Comparison of ENCODE assay signal across 21 cellular contexts in the genomic region with DNA sequence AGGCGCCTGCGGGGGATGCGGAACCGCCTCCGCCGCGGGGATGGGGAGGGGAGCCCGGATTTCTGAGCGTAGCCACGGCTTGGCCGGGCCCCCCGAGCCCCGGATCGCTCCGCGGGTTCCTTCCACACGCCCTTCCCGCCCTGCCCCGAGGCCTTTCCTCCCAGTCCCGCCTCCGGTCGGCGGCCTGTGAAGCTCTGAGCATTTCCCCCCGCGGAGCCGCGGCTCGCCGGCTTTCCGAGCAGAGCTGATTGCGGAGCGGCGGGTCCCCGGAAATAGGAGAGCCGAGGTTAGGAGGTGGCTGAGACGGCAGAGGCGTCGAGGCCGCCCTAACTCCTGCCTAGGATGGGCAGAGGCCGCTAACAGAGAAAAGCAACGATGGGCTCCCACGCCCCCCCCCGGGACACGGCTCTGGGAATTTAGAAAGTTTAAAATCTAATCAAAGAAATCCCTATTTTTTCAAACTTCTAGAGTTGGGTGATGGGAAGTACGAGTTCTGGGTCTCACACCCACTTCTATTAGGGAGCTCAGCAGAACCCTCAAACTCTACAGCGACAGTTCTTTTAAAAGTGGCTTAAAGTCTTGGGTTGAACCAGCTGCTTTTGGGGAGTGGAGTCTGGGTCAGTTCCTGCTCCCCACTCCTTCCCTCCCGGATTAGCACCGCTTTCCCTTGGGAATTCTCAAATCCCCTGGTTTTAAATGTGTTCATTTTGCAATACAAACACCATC. TPM values are rescaled to one million over a fixed set of nuclear protein-coding genes. Genes with fewer than 3 reads are reported as not detected.
DNase-seq lines count a peak whose midpoint lies in the region; ATAC-seq and TF ChIP-seq lines count a peak whose summit lies in the region.
"Had no signal": no experiment of that assay in that cellular context is flagged by ENCODE, and none has a peak within 500 bp of the region (broad histone marks: within the 10 kb centered on the region; RNA-seq: fewer than 3 reads in every experiment).

No MANE protein-coding gene starts in this region.

- H3K27ac Mint-ChIP-seq in activated CD4-positive, alpha-beta T cell treated with anti-CD3 and anti-CD28 coated beads, Interleukin-2, amount 10 ng/mL, durations not matched to agents 7 days and 5 days, result peak overlapping the region; percentile 41
- H3K27ac Mint-ChIP-seq in GM23338 (no peak overlapping the region), neural crest cell (ENCODE audit: unreplicated experiment) (no peak overlapping the region)
- H3K27ac Mint-ChIP-seq: activated B cell treated with CpG ODN at 0.5 μM for 24 hours; CD4-positive, CD25-positive, alpha-beta regulatory T cell; progenitor cell of endocrine pancreas had no signal

- no peak for DNase-seq in activated CD4-positive, alpha-beta T cell treated with anti-CD3 and anti-CD28 coated beads, Interleukin-2, amount 10 ng/mL, durations not matched to agents 7 days and 5 days
- DNase-seq in activated CD4-positive, alpha-beta T cell treated with anti-CD3 and anti-CD28 coated beads, Interleukin-2, amount 50 U/mL, for 4 hours, result no peak
- peak; percentile 46 for DNase-seq in GM23338 (ENCODE audit: low spot score)
- DNase-seq in coronary artery (ENCODE audit: low spot score), result no peak
- no peak for DNase-seq in neural crest cell (ENCODE audit: low read depth, low spot score)
- no peak for DNase-seq in NCI-H2107 (lab: John Stamatoyannopoulos, UW)
- no peak for DNase-seq in HuH-7 (ENCODE audit: low spot score)
- DNase-seq in erythroblast (lab: John Stamatoyannopoulos, UW), result no peak
- DNase-seq: ACHN; activated B cell treated with CpG ODN at 0.5 μM for 24 hours; activated naive CD4-positive, alpha-beta T cell treated with anti-CD3 and anti-CD28 coated beads, Interleukin-2, amount 50 U/mL, for 16 hours; CD4-positive, CD25-positive, alpha-beta regulatory T cell; HCEC 1CT; naive B cell; NCI-H1105; NCI-H2171 treated with DMSO at 0.1 percent for 48 hours; spleen; substantia nigra had no signal

- ATAC-seq in GM23338, result peak; percentile 0

- no peak for TF ChIP-seq POLR2A in erythroblast (IDR thresholded peaks at IDR 0.05; ENCODE audit: low read length)

- peak overlapping the region; percentile 92 for H3K4me2 ChIP-seq in GM23338

- 0 out of 2 replicates have a peak, but pooled peaks cover 8% of the 10 kb centered on the region for H3F3A ChIP-seq in GM23338 (replicated peaks; ENCODE audit: low read depth)

- no peaks in the 10 kb centered on the region for H3K4me1 Mint-ChIP-seq in activated CD4-positive, alpha-beta T cell treated with anti-CD3 and anti-CD28 coated beads, Interleukin-2, amount 10 ng/mL, durations not matched to agents 7 days and 5 days
- H3K4me1 Mint-ChIP-seq in GM23338 (peaks cover 45% of the 10 kb centered on the region), neural crest cell (peaks cover 17% of the 10 kb centered on the region)

- no peaks in the 10 kb centered on the region for H3K36me3 ChIP-seq in GM23338 (ENCODE audit: insufficient read depth)
- H3K36me3 ChIP-seq: spleen, vagina had no signal

- no peaks in the 10 kb centered on the region for H3K79me2 ChIP-seq in GM23338 (replicated peaks; ENCODE audit: insufficient read depth)

- no peak overlapping the region for H2AFZ ChIP-seq in GM23338

- CTCF ChIA-PET in activated CD4-positive, alpha-beta T cell treated with anti-CD3 and anti-CD28 coated beads, Interleukin-2, amount 10 ng/mL, durations not matched to agents 7 days and 5 days (lab: Charles Lee), result no interaction called here

- H4K20me1 ChIP-seq in GM23338 (replicated peaks; ENCODE audit: insufficient read depth), result peaks cover 6% of the 10 kb centered on the region; the same call in 1 of the 2 replicates

- H3K4me3 Mint-ChIP-seq in activated CD4-positive, alpha-beta T cell treated with anti-CD3 and anti-CD28 coated beads, Interleukin-2, amount 10 ng/mL, durations not matched to agents 7 days and 5 days, result no peak overlapping the region
- H3K4me3 Mint-ChIP-seq in GM23338 (peak overlapping the region; percentile 54), neural crest cell (peak overlapping the region; percentile 44)

- H3K4me1 ChIP-seq in GM23338 (ENCODE audit: insufficient read depth), result peaks cover 29% of the 10 kb centered on the region

- H3K9me2 ChIP-seq in GM23338 (ENCODE audit: insufficient read depth), result no peaks in the 10 kb centered on the region

- POLR2A ChIA-PET in activated CD4-positive, alpha-beta T cell treated with anti-CD3 and anti-CD28 coated beads, Interleukin-2, amount 10 ng/mL, durations not matched to agents 7 days and 5 days (lab: Charles Lee), result no interaction called here

- no peaks in the 10 kb centered on the region for H3K36me3 Mint-ChIP-seq in activated CD4-positive, alpha-beta T cell treated with anti-CD3 and anti-CD28 coated beads, Interleukin-2, amount 10 ng/mL, durations not matched to agents 7 days and 5 days (ENCODE audit: low read depth)
- H3K36me3 Mint-ChIP-seq in GM23338 (ENCODE audit: low read depth) (peaks cover 3% of the 10 kb centered on the region; the same call in 1 of the 3 replicates), neural crest cell (ENCODE audit: low read depth) (no peaks in the 10 kb centered on the region)
- H3K36me3 Mint-ChIP-seq: CD4-positive, CD25-positive, alpha-beta regulatory T cell had no signal

- no peak for TF ChIP-seq CTCF in GM23338 (conservative IDR thresholded peaks at IDR 0.05; ENCODE audit: low read depth in 2 of 2)
- TF ChIP-seq CTCF in coronary artery (IDR thresholded peaks at IDR 0.05), result no peak
- no peak for TF ChIP-seq CTCF in neural crest cell (conservative IDR thresholded peaks at IDR 0.05)

- H3K27me3 Mint-ChIP-seq in activated CD4-positive, alpha-beta T cell treated with anti-CD3 and anti-CD28 coated beads, Interleukin-2, amount 10 ng/mL, durations not matched to agents 7 days and 5 days, result peaks cover 67% of the 10 kb centered on the region
- H3K27me3 Mint-ChIP-seq in GM23338 (ENCODE audit: insufficient read depth, low read depth, poor library complexity) (peaks cover 89% of the 10 kb centered on the region), neural crest cell (ENCODE audit: low read depth) (peaks cover 89% of the 10 kb centered on the region)

- H3K4me3 ChIP-seq in GM23338 (peak overlapping the region; percentile 56), coronary artery (peak overlapping the region; percentile 21)

- H3K27ac ChIP-seq in GM23338 (ENCODE audit: low read depth), result no peak overlapping the region
- no peak overlapping the region for H3K27ac ChIP-seq in coronary artery
- H3K27ac ChIP-seq: spleen, vagina had no signal

- peaks cover 94% of the 10 kb centered on the region for H3K27me3 ChIP-seq in GM23338 (ENCODE audit: insufficient read depth)

- H3K9me3 Mint-ChIP-seq in activated CD4-positive, alpha-beta T cell treated with anti-CD3 and anti-CD28 coated beads, Interleukin-2, amount 10 ng/mL, durations not matched to agents 7 days and 5 days, result no peaks in the 10 kb centered on the region
- peaks cover 4% of the 10 kb centered on the region; the same call in 2 of the 3 replicates for H3K9me3 Mint-ChIP-seq in GM23338
- no peaks in the 10 kb centered on the region for H3K9me3 Mint-ChIP-seq in neural crest cell
- H3K9me3 Mint-ChIP-seq: activated B cell treated with CpG ODN at 0.5 μM for 24 hours had no signal

TF ChIP-seq in GM23338, 12 proteins besides CTCF, POLR2A, EP300 and RAD21:
- TF ChIP-seq EZH2 (IDR thresholded peaks at IDR 0.05; ENCODE audit: low read depth, unreplicated experiment), result peak; percentile 97
- TF ChIP-seq STAT1 (IDR thresholded peaks at IDR 0.05; ENCODE audit: unreplicated experiment), result no peak
- TF ChIP-seq EZH2phosphoT487 (IDR thresholded peaks at IDR 0.05; ENCODE audit: unreplicated experiment), result no peak
- no peak for TF ChIP-seq ETS1 (IDR thresholded peaks at IDR 0.05)
- no peak for TF ChIP-seq NANOG (IDR thresholded peaks at IDR 0.05; ENCODE audit: borderline replicate concordance)

RNA-seq across cellular contexts. Expression of gene IRX4, which starts 5.9 kb away (rescaled TPM):
- total RNA-seq in activated CD4-positive, alpha-beta T cell treated with anti-CD3 and anti-CD28 coated beads, Interleukin-2, amount 10 ng/mL, durations not matched to agents 7 days and 5 days, result not detected
- 1.7 and 2.8 TPM in 2 replicates for total RNA-seq in GM23338 (2014; rRNA removed; shearing (Covaris generic))
- 0.70 and 0.82 TPM in 2 replicates for polyA plus RNA-seq in GM23338 (2016; fragmentation: Nextera tagmentation; extraction: Ambion mirVana)
- total RNA-seq in neural crest cell, result 0.28 and 0.77 TPM in 2 replicates
- total RNA-seq: activated B cell treated with CpG ODN at 0.5 μM for 24 hours; CD4-positive, CD25-positive, alpha-beta regulatory T cell; lung microvascular endothelial cell; spleen had no signal
- polyA plus RNA-seq: CD4-positive, CD25-positive, alpha-beta regulatory T cell had no signal
